In the genomic region with DNA sequence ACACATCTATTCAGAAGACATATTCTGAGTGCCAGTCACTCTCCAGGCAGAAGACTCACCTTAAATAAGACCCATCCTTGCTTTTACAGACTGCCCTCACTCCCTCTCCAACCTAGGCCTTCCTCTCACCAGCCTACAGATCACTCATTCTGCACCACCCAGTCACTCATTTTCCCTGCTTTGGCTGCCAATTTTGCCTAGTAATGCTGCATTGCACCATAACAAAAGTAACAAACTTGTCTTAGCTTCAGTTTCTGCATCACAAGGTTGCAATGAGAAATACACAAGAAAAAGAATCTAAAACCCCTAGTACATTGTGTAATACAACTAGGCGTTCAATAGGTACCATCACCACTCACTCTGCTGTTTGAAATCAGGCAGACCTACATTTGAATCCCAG, we compare ENCODE assay signal across 31 cellular contexts.
"Had no signal": no experiment of that assay in that cellular context is flagged by ENCODE, and none has a peak within 500 bp of the region (broad histone marks: within the 10 kb centered on the region; RNA-seq: fewer than 3 reads in every experiment).

No MANE protein-coding gene starts in this region.

- H3K9me3 ChIP-seq: colonic mucosa, gastroesophageal sphincter, psoas muscle, right atrium auricular region, stomach, suprapubic skin, tibial artery had no signal

- DNase-seq: activated CD4-positive, alpha-beta memory T cell treated with anti-CD3 and anti-CD28 coated beads, Interleukin-2, amount 10 ng/mL, durations not matched to agents 7 days and 5 days; activated CD4-positive, alpha-beta T cell treated with anti-CD3 and anti-CD28 coated beads, Interleukin-2, amount 10 ng/mL, durations not matched to agents 24 days and 14 days; activated gamma-delta T cell treated with Interleukin-2 at 50 U/mL for 16 hours; activated naive CD4-positive, alpha-beta T cell treated with anti-CD3 and anti-CD28 coated beads, Interleukin-2, amount 50 U/mL, for 16 hours; activated naive CD8-positive, alpha-beta T cell treated with anti-CD3 and anti-CD28 coated beads, Interleukin-2, amount 50 U/mL, for 24 hours; activated T-cell treated with anti-CD3 and anti-CD28 coated beads, Interleukin-2, amount 50 U/mL, for 4 hours; cerebellar nuclear complex; colonic mucosa; dorsolateral prefrontal cortex; effector memory CD4-positive, alpha-beta T cell; head of caudate nucleus; hippocampal formation; immature natural killer cell; kidney; left colon; naive thymus-derived CD8-positive, alpha-beta T cell; nucleus accumbens; psoas muscle; stimulated activated CD4-positive, alpha-beta T cell treated with anti-CD3 and anti-CD28 coated beads, Interleukin-15, amount 100 ng/mL, for 24 hours; stimulated activated CD4-positive, alpha-beta T cell treated with anti-CD3 and anti-CD28 coated beads, Interleukin-2, amount 100 ng/mL, for 24 hours; stimulated activated naive B cell treated with anti-CD40 and anti-IgM and Interleukin-4, amounts not matched to agents 10 μg/mL and 1 μg/mL and 100 μg/mL, for 72 hours; stomach; T-helper 17 cell; T1000; tibial artery; WERI-Rb-1 had no signal

- H3K9ac ChIP-seq: parathyroid adenoma had no signal

- H3K27ac ChIP-seq: cardiac muscle cell, colonic mucosa, dorsolateral prefrontal cortex, gastroesophageal sphincter, parathyroid adenoma, psoas muscle, right atrium auricular region, stomach, suprapubic skin, tibial artery, WERI-Rb-1 had no signal

- H3K4me3 ChIP-seq: cardiac muscle cell, colonic mucosa, dorsolateral prefrontal cortex, gastroesophageal sphincter, psoas muscle, right atrium auricular region, stomach, suprapubic skin, tibial artery had no signal

- FAIRE-seq: kidney had no signal

- H2AFZ ChIP-seq: parathyroid adenoma had no signal

- H3K4me1 ChIP-seq: colonic mucosa, parathyroid adenoma, stomach, tibial artery had no signal

- H3K79me2 ChIP-seq: parathyroid adenoma had no signal

- H3K27me3 ChIP-seq: cardiac muscle cell, colonic mucosa, dorsolateral prefrontal cortex, gastroesophageal sphincter, right atrium auricular region, stomach, suprapubic skin, tibial artery had no signal

- H3K36me3 ChIP-seq: cardiac muscle cell, colonic mucosa, gastroesophageal sphincter, right atrium auricular region, stomach, suprapubic skin, tibial artery, WERI-Rb-1 had no signal
